17 cellular contexts compared by ENCODE assay signal in genomic region chr13:99992912-99993311, GRCh38. TPM values are rescaled to one million over a fixed set of nuclear protein-coding genes. Genes with fewer than 3 reads are reported as not detected.
DNase-seq lines count a peak whose midpoint lies in the region; ATAC-seq lines count a peak whose summit lies in the region.
"Had no signal": no experiment of that assay in that cellular context is flagged by ENCODE, and none has a peak within 500 bp of the region (broad histone marks: within the 10 kb centered on the region; RNA-seq: fewer than 3 reads in every experiment).

No MANE protein-coding gene starts in this region.

- no peak for ATAC-seq in activated T-cell treated with anti-CD3 and anti-CD28 coated beads, Interleukin-2, amount 50 U/mL, for 72 hours (replicated peaks in 1 of 2)
- ATAC-seq in GM21825 (IDR thresholded peaks at IDR 0.05; ENCODE audit: unreplicated experiment), result no peak
- ATAC-seq: activated naive CD4-positive, alpha-beta T cell treated with anti-CD3 and anti-CD28 coated beads, Interleukin-2, amount 50 U/mL, for 72 hours; heart left ventricle had no signal

- peaks cover 0 to 2% of the 10 kb centered on the region in 2 donors for H3K9me3 Mint-ChIP-seq in activated T-cell treated with anti-CD3 and anti-CD28 coated beads, Interleukin-2, amount 50 U/mL, for 72 hours

- no peak for DNase-seq in activated T-cell treated with anti-CD3 and anti-CD28 coated beads, Interleukin-2, amount 50 U/mL, for 72 hours
- no peak for DNase-seq in activated T-cell treated with anti-CD3 and anti-CD28 coated beads, Interleukin-2, amount 50 U/mL, for 48 hours
- DNase-seq in NCI-H146 (lab: John Stamatoyannopoulos, UW) (peak; percentile 55), astrocyte of the hippocampus (ENCODE audit: low read depth, low spot score) (peak; percentile 60), retina (peak; percentile 43), DMS153 (lab: John Stamatoyannopoulos, UW) (no peak), cerebellum (ENCODE audit: low spot score) (no peak)
- DNase-seq: erythroblast, heart left ventricle, NCI-H1436, NCI-H69, SK-N-SH, WERI-Rb-1 had no signal

- peaks cover 44% of the 10 kb centered on the region for H3K4me1 Mint-ChIP-seq in activated T-cell treated with anti-CD3 and anti-CD28 coated beads, Interleukin-2, amount 50 U/mL, for 72 hours (ENCODE audit: low read depth)

- H3K27me3 Mint-ChIP-seq in activated T-cell treated with anti-CD3 and anti-CD28 coated beads, Interleukin-2, amount 50 U/mL, for 72 hours (ENCODE audit: low read depth), result peaks cover 91% of the 10 kb centered on the region

- peaks cover 2 to 5% of the 10 kb centered on the region in 2 donors for H3K36me3 Mint-ChIP-seq in activated T-cell treated with anti-CD3 and anti-CD28 coated beads, Interleukin-2, amount 50 U/mL, for 72 hours (ENCODE audit: insufficient read depth in 2 of 2)

- no peak overlapping the region for H3K4me3 Mint-ChIP-seq in activated T-cell treated with anti-CD3 and anti-CD28 coated beads, Interleukin-2, amount 50 U/mL, for 72 hours

- peak overlapping the region; percentile 36 for H3K27ac Mint-ChIP-seq in activated T-cell treated with anti-CD3 and anti-CD28 coated beads, Interleukin-2, amount 50 U/mL, for 72 hours
- H3K27ac Mint-ChIP-seq: activated naive CD4-positive, alpha-beta T cell treated with anti-CD3 and anti-CD28 coated beads, Interleukin-2, amount 50 U/mL, for 72 hours had no signal

RNA-seq across cellular contexts. Expression of gene ZIC2, which starts 11.3 kb away (rescaled TPM):
- under 1 TPM in 1 of 2 donors, not detected in 1; 0.25 TPM for total RNA-seq in activated T-cell treated with anti-CD3 and anti-CD28 coated beads, Interleukin-2, amount 50 U/mL, for 72 hours
- 79.8 TPM for total RNA-seq in cerebellum
- total RNA-seq: heart left ventricle, thoracic aorta had no signal

RNA-seq across cellular contexts. Expression of gene ZIC5, which starts 21.3 kb away (rescaled TPM):
- not detected for total RNA-seq in activated T-cell treated with anti-CD3 and anti-CD28 coated beads, Interleukin-2, amount 50 U/mL, for 72 hours
- 33.5 TPM for total RNA-seq in cerebellum
- total RNA-seq: activated naive CD4-positive, alpha-beta T cell treated with anti-CD3 and anti-CD28 coated beads, Interleukin-2, amount 50 U/mL, for 72 hours; heart left ventricle; HT-29; thoracic aorta had no signal

Comparison
In these comparisons a context has a peak if more than half of its experiments do, and no peak if none do; other contexts are left out.
1. DNase-seq: peak in NCI-H146 (single experiment), astrocyte of the hippocampus (single experiment) and retina (single experiment); none in activated T-cell treated with anti-CD3 and anti-CD28 coated beads, Interleukin-2, amount 50 U/mL, for 72 hours (0 of 2), activated T-cell treated with anti-CD3 and anti-CD28 coated beads, Interleukin-2, amount 50 U/mL, for 48 hours (0 of 2), DMS153 (single experiment) and cerebellum (single experiment).
2. RNA of gene ZIC2, which starts 11.3 kb away (total RNA-seq): 79.8 TPM in cerebellum (single experiment); 0.25 TPM in activated T-cell treated with anti-CD3 and anti-CD28 coated beads, Interleukin-2, amount 50 U/mL, for 72 hours; every median in the first group is over 10 times any median in the second.
3. RNA of gene ZIC5, which starts 21.3 kb away (total RNA-seq): 33.5 TPM in cerebellum (single experiment); not detected in activated T-cell treated with anti-CD3 and anti-CD28 coated beads, Interleukin-2, amount 50 U/mL, for 72 hours; every median in the first group is over 10 times any median in the second.